ENCODE assay signal across 1 cellular context in the genomic region with DNA sequence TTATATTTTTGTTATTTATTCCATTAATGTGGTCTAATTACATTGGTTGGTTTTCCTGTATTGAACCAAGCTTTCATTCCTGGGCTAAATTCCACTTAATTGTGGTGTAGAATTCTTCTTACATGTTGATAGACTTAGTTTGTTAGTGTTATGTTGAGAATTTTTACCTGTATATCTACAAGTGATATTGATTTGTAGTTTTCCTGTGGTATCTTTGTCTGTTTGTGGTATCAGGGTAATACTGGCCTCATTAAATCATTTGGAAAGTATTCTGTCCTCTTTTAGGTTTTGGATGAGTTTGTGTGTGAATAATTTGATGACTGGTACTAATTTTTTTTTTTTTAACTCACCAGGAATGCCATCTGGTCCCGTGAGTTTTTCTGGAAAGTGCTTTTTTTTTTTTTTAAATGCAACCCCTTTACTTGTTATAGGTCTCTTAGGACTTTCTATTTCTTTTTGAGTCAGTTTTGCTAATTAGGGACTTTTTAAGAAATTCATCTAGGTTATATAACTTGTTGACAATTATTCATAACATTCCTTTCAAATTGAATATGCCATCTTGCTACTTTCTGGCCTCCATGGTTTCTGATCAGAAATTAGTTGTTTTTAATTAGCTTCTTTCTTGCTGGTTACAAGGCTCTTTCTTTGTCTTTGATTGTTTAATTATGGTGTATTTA.
TF ChIP-seq lines count a peak whose summit lies in the region.

No MANE protein-coding gene starts in this region.

TF ChIP-seq in GM12878, 131 proteins besides CTCF, POLR2A, EP300 and RAD21 (continued from another document and continues in another):
- TF ChIP-seq, protein P1, sequence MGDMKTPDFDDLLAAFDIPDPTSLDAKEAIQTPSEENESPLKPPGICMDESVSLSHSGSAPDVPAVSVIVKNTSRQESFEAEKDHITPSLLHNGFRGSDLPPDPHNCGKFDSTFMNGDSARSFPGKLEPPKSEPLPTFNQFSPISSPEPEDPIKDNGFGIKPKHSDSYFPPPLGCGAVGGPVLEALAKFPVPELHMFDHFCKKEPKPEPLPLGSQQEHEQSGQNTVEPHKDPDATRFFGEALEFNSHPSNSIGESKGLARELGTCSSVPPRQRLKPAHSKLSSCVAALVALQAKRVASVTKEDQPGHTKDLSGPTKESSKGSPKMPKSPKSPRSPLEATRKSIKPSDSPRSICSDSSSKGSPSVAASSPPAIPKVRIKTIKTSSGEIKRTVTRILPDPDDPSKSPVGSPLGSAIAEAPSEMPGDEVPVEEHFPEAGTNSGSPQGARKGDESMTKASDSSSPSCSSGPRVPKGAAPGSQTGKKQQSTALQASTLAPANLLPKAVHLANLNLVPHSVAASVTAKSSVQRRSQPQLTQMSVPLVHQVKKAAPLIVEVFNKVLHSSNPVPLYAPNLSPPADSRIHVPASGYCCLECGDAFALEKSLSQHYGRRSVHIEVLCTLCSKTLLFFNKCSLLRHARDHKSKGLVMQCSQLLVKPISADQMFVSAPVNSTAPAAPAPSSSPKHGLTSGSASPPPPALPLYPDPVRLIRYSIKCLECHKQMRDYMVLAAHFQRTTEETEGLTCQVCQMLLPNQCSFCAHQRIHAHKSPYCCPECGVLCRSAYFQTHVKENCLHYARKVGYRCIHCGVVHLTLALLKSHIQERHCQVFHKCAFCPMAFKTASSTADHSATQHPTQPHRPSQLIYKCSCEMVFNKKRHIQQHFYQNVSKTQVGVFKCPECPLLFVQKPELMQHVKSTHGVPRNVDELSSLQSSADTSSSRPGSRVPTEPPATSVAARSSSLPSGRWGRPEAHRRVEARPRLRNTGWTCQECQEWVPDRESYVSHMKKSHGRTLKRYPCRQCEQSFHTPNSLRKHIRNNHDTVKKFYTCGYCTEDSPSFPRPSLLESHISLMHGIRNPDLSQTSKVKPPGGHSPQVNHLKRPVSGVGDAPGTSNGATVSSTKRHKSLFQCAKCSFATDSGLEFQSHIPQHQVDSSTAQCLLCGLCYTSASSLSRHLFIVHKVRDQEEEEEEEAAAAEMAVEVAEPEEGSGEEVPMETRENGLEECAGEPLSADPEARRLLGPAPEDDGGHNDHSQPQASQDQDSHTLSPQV (IDR thresholded peaks at IDR 0.05), result no peak
- no peak for TF ChIP-seq GABPA (IDR thresholded peaks at IDR 0.05; ENCODE audit: low read depth)
- TF ChIP-seq, protein P2, sequence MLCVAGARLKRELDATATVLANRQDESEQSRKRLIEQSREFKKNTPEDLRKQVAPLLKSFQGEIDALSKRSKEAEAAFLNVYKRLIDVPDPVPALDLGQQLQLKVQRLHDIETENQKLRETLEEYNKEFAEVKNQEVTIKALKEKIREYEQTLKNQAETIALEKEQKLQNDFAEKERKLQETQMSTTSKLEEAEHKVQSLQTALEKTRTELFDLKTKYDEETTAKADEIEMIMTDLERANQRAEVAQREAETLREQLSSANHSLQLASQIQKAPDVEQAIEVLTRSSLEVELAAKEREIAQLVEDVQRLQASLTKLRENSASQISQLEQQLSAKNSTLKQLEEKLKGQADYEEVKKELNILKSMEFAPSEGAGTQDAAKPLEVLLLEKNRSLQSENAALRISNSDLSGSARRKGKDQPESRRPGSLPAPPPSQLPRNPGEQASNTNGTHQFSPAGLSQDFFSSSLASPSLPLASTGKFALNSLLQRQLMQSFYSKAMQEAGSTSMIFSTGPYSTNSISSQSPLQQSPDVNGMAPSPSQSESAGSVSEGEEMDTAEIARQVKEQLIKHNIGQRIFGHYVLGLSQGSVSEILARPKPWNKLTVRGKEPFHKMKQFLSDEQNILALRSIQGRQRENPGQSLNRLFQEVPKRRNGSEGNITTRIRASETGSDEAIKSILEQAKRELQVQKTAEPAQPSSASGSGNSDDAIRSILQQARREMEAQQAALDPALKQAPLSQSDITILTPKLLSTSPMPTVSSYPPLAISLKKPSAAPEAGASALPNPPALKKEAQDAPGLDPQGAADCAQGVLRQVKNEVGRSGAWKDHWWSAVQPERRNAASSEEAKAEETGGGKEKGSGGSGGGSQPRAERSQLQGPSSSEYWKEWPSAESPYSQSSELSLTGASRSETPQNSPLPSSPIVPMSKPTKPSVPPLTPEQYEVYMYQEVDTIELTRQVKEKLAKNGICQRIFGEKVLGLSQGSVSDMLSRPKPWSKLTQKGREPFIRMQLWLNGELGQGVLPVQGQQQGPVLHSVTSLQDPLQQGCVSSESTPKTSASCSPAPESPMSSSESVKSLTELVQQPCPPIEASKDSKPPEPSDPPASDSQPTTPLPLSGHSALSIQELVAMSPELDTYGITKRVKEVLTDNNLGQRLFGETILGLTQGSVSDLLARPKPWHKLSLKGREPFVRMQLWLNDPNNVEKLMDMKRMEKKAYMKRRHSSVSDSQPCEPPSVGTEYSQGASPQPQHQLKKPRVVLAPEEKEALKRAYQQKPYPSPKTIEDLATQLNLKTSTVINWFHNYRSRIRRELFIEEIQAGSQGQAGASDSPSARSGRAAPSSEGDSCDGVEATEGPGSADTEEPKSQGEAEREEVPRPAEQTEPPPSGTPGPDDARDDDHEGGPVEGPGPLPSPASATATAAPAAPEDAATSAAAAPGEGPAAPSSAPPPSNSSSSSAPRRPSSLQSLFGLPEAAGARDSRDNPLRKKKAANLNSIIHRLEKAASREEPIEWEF (IDR thresholded peaks at IDR 0.05; ENCODE audit: insufficient replicate concordance, low read depth, low read length), result no peak
- 0 out of 2 replicates have a peak, but pooled peaks have one; percentile 43 for TF ChIP-seq IRF4 (IDR thresholded peaks at IDR 0.05; ENCODE audit: low read depth, low read length)
- no peak for TF ChIP-seq EGR1 (IDR thresholded peaks at IDR 0.05; ENCODE audit: borderline replicate concordance in 1 of 2, low read depth in 2 of 2, low read length in 2 of 2)
- TF ChIP-seq BACH1 (IDR thresholded peaks at IDR 0.05; ENCODE audit: borderline replicate concordance), result peak; percentile 70
- TF ChIP-seq ASH2L (IDR thresholded peaks at IDR 0.05; ENCODE audit: borderline replicate concordance, low read depth), result no peak
- TF ChIP-seq SREBF1 (IDR thresholded peaks at IDR 0.05; ENCODE audit: low read length), result no peak
- TF ChIP-seq, protein P3, sequence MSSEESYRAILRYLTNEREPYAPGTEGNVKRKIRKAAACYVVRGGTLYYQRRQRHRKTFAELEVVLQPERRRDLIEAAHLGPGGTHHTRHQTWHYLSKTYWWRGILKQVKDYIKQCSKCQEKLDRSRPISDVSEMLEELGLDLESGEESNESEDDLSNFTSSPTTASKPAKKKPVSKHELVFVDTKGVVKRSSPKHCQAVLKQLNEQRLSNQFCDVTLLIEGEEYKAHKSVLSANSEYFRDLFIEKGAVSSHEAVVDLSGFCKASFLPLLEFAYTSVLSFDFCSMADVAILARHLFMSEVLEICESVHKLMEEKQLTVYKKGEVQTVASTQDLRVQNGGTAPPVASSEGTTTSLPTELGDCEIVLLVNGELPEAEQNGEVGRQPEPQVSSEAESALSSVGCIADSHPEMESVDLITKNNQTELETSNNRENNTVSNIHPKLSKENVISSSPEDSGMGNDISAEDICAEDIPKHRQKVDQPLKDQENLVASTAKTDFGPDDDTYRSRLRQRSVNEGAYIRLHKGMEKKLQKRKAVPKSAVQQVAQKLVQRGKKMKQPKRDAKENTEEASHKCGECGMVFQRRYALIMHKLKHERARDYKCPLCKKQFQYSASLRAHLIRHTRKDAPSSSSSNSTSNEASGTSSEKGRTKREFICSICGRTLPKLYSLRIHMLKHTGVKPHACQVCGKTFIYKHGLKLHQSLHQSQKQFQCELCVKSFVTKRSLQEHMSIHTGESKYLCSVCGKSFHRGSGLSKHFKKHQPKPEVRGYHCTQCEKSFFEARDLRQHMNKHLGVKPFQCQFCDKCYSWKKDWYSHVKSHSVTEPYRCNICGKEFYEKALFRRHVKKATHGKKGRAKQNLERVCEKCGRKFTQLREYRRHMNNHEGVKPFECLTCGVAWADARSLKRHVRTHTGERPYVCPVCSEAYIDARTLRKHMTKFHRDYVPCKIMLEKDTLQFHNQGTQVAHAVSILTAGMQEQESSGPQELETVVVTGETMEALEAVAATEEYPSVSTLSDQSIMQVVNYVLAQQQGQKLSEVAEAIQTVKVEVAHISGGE (CRISPR knock-in tag; IDR thresholded peaks at IDR 0.05), result no peak
- no peak for TF ChIP-seq CHD1 (IDR thresholded peaks at IDR 0.05; ENCODE audit: low read depth, low read length)
- no peak for TF ChIP-seq RFX5 (IDR thresholded peaks at IDR 0.05; ENCODE audit: low read depth, low read length)
- TF ChIP-seq, protein P4, sequence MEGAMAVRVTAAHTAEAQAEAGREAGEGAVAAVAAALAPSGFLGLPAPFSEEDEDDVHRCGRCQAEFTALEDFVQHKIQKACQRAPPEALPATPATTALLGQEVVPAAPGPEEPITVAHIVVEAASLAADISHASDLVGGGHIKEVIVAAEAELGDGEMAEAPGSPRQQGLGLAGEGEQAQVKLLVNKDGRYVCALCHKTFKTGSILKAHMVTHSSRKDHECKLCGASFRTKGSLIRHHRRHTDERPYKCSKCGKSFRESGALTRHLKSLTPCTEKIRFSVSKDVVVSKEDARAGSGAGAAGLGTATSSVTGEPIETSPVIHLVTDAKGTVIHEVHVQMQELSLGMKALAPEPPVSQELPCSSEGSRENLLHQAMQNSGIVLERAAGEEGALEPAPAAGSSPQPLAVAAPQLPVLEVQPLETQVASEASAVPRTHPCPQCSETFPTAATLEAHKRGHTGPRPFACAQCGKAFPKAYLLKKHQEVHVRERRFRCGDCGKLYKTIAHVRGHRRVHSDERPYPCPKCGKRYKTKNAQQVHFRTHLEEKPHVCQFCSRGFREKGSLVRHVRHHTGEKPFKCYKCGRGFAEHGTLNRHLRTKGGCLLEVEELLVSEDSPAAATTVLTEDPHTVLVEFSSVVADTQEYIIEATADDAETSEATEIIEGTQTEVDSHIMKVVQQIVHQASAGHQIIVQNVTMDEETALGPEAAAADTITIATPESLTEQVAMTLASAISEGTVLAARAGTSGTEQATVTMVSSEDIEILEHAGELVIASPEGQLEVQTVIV (IDR thresholded peaks at IDR 0.05; ENCODE audit: borderline replicate concordance, partially characterized antibody), result no peak
- TF ChIP-seq ZZZ3 (IDR thresholded peaks at IDR 0.05; ENCODE audit: control insufficient read depth, insufficient read length, low read depth), result no peak
- no peak for TF ChIP-seq POLR2AphosphoS2 (IDR thresholded peaks at IDR 0.05; ENCODE audit: low read depth, low read length)
- TF ChIP-seq, protein P5, sequence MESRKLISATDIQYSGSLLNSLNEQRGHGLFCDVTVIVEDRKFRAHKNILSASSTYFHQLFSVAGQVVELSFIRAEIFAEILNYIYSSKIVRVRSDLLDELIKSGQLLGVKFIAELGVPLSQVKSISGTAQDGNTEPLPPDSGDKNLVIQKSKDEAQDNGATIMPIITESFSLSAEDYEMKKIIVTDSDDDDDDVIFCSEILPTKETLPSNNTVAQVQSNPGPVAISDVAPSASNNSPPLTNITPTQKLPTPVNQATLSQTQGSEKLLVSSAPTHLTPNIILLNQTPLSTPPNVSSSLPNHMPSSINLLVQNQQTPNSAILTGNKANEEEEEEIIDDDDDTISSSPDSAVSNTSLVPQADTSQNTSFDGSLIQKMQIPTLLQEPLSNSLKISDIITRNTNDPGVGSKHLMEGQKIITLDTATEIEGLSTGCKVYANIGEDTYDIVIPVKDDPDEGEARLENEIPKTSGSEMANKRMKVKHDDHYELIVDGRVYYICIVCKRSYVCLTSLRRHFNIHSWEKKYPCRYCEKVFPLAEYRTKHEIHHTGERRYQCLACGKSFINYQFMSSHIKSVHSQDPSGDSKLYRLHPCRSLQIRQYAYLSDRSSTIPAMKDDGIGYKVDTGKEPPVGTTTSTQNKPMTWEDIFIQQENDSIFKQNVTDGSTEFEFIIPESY (IDR thresholded peaks at IDR 0.05), result no peak
- TF ChIP-seq NR2C1 (IDR thresholded peaks at IDR 0.05), result no peak
- no peak for TF ChIP-seq LARP7 (IDR thresholded peaks at IDR 0.05)
- TF ChIP-seq, protein P6, sequence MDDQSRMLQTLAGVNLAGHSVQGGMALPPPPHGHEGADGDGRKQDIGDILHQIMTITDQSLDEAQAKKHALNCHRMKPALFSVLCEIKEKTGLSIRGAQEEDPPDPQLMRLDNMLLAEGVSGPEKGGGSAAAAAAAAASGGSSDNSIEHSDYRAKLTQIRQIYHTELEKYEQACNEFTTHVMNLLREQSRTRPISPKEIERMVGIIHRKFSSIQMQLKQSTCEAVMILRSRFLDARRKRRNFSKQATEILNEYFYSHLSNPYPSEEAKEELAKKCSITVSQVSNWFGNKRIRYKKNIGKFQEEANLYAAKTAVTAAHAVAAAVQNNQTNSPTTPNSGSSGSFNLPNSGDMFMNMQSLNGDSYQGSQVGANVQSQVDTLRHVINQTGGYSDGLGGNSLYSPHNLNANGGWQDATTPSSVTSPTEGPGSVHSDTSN (IDR thresholded peaks at IDR 0.05; ENCODE audit: insufficient replicate concordance, low read depth, low read length), result no peak
- TF ChIP-seq SPI1 (IDR thresholded peaks at IDR 0.05; ENCODE audit: borderline replicate concordance, insufficient read depth, low read depth, low read length), result no peak
- TF ChIP-seq SRF (IDR thresholded peaks at IDR 0.05; ENCODE audit: low read depth in 2 of 2, low read length in 2 of 2), result no peak
- TF ChIP-seq KLF5 (IDR thresholded peaks at IDR 0.05; ENCODE audit: partially characterized antibody), result no peak
- TF ChIP-seq SP1 (IDR thresholded peaks at IDR 0.05; ENCODE audit: low read depth, low read length), result no peak
- peak; percentile 89; the same call in 1 of the 2 replicates for TF ChIP-seq ZNF217 (IDR thresholded peaks at IDR 0.05)
- peak; percentile 74; the same call in 1 of the 2 replicates for TF ChIP-seq BCL11A (IDR thresholded peaks at IDR 0.05; ENCODE audit: low read depth, low read length)
- no peak for TF ChIP-seq ETV6 (conservative IDR thresholded peaks at IDR 0.05 in 1 of 2, IDR thresholded peaks at IDR 0.05 in 1 of 2; ENCODE audit: borderline replicate concordance in 1 of 2, low read depth in 1 of 2)
- TF ChIP-seq POU2F2 (IDR thresholded peaks at IDR 0.05; ENCODE audit: borderline replicate concordance, low read depth, low read length), result no peak
- peak; percentile 88 for TF ChIP-seq DPF2 (IDR thresholded peaks at IDR 0.05)
- 0 out of 2 replicates have a peak, but pooled peaks have one; percentile 31 for TF ChIP-seq ATF7 (IDR thresholded peaks at IDR 0.05; ENCODE audit: low read depth)
- TF ChIP-seq HDGF (IDR thresholded peaks at IDR 0.05), result no peak
- TF ChIP-seq CREM (IDR thresholded peaks at IDR 0.05; ENCODE audit: low read depth), result no peak
- TF ChIP-seq SMAD5 (IDR thresholded peaks at IDR 0.05; ENCODE audit: low read depth), result no peak
- TF ChIP-seq ZNF274 (IDR thresholded peaks at IDR 0.05; ENCODE audit: insufficient read depth, insufficient read length), result no peak
- TF ChIP-seq, protein P7, sequence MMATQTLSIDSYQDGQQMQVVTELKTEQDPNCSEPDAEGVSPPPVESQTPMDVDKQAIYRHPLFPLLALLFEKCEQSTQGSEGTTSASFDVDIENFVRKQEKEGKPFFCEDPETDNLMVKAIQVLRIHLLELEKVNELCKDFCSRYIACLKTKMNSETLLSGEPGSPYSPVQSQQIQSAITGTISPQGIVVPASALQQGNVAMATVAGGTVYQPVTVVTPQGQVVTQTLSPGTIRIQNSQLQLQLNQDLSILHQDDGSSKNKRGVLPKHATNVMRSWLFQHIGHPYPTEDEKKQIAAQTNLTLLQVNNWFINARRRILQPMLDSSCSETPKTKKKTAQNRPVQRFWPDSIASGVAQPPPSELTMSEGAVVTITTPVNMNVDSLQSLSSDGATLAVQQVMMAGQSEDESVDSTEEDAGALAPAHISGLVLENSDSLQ (IDR thresholded peaks at IDR 0.05), result no peak
- no peak for TF ChIP-seq HCFC1 (IDR thresholded peaks at IDR 0.05; ENCODE audit: low read length)
- peak; percentile 57; the same call in 1 of the 2 replicates for TF ChIP-seq FOXM1 (IDR thresholded peaks at IDR 0.05; ENCODE audit: low read depth, low read length)
- no peak for TF ChIP-seq STAT1 (conservative IDR thresholded peaks at IDR 0.05)
- no peak for TF ChIP-seq RUNX3 (IDR thresholded peaks at IDR 0.05; ENCODE audit: low read length)
- no peak for TF ChIP-seq TARDBP (IDR thresholded peaks at IDR 0.05; ENCODE audit: borderline replicate concordance)
- TF ChIP-seq NFYA (IDR thresholded peaks at IDR 0.05; ENCODE audit: borderline replicate concordance, low read depth, low read length), result no peak
